14 cellular contexts compared by ENCODE assay signal in genomic region chr20:63970714-63971431, GRCh38. TPM values are rescaled to one million over a fixed set of nuclear protein-coding genes. Genes with fewer than 3 reads are reported as not detected.
DNase-seq lines count a peak whose midpoint lies in the region; ATAC-seq, FAIRE-seq and TF ChIP-seq lines count a peak whose summit lies in the region.
"Had no signal": no experiment of that assay in that cellular context is flagged by ENCODE, and none has a peak within 500 bp of the region (broad histone marks: within the 10 kb centered on the region; RNA-seq: fewer than 3 reads in every experiment).

No MANE protein-coding gene starts in this region.

- peaks cover 30% of the 10 kb centered on the region for H3K4me1 Mint-ChIP-seq in activated CD4-positive, alpha-beta T cell treated with anti-CD3 and anti-CD28 coated beads, Interleukin-2, amount 10 ng/mL, durations not matched to agents 7 days and 5 days

- H3K79me1 ChIP-seq in H1 (ENCODE audit: low read depth, low read length): peaks cover 4% of the 10 kb centered on the region

- H2BK120ac ChIP-seq in H1 (replicated peaks; ENCODE audit: low read depth, low read length): no peak overlapping the region

- H3K4me3 ChIP-seq in H1 (ENCODE audit: extremely low read depth in 1 of 4, insufficient read depth in 2 of 4, low read depth in 3 of 4, low read length in 4 of 4): no peak overlapping the region; a peak in 1 of 8 replicates
- H3K4me3 ChIP-seq: lung had no signal

- no peak for TF ChIP-seq RAD21 in H1 (IDR thresholded peaks at IDR 0.05 in 1 of 2, conservative IDR thresholded peaks at IDR 0.05 in 1 of 2; ENCODE audit: low read depth in 2 of 2, low read length in 2 of 2)

- no peak overlapping the region for H3K14ac ChIP-seq in H1 (ENCODE audit: insufficient read length)

- TF ChIP-seq POLR2A in H1 (IDR thresholded peaks at IDR 0.05; ENCODE audit: control extremely low read depth in 1 of 2, low read depth in 2 of 2, low read length in 2 of 2): no peak

- WGBS in H1 (ENCODE audit: extremely low coverage in 1 of 2, insufficient coverage in 1 of 2, insufficient read length in 1 of 2, insufficient replicate concordance in 2 of 2, low coverage in 1 of 2, low lambda C conversion rate in 2 of 2, missing lambda C conversion rate in 1 of 2), 2 experiments: 89% methylated on average over 5 of the region's 5 CpGs; no CpG with 5 or more reads in 1 of the 2 experiments

- no peak for ATAC-seq in GM19324 (IDR thresholded peaks at IDR 0.05; ENCODE audit: low FRiP score, unreplicated experiment)

- no peak overlapping the region for H3K23ac ChIP-seq in H1 (ENCODE audit: insufficient read length)

- H2BK15ac ChIP-seq in H1 (ENCODE audit: low read length): no peak overlapping the region

- no peaks in the 10 kb centered on the region; a peak in 1 of 4 replicates for H3K79me2 ChIP-seq in H1 (ENCODE audit: control insufficient read depth in 1 of 2, insufficient read depth in 2 of 2, low read length in 2 of 2)

- H4K5ac ChIP-seq in H1 (ENCODE audit: insufficient read length, low read depth, low read length): no peak overlapping the region

- CTCF ChIA-PET in activated CD4-positive, alpha-beta T cell treated with anti-CD3 and anti-CD28 coated beads, Interleukin-2, amount 10 ng/mL, durations not matched to agents 7 days and 5 days (lab: Charles Lee): interaction anchor here (0.7 to 1.1 kb wide), 2 partner anchors 9 to 450 kb away, joined by 3 read pairs; no protein-coding TSS in a partner anchor
- CTCF ChIA-PET in RWPE1 (lab: Yijun Ruan, JAX): interaction anchor here (1.1 kb wide), 1 partner anchor 14 kb away, joined by 4 read pairs; no protein-coding TSS in a partner anchor
- CTCF ChIA-PET in H1 (lab: Charles Lee; ENCODE audit: partially characterized antibody): interaction anchor here (0.7 kb wide), 1 partner anchor 123 kb away, joined by 3 read pairs; no protein-coding TSS in a partner anchor

- FAIRE-seq in H1 (lab: Jason Lieb, UNC): no peak
- FAIRE-seq: endometrium had no signal

- H3K27ac ChIP-seq in RWPE1: peak overlapping the region; percentile 66; the same call in 1 of the 2 replicates
- no peak overlapping the region for H3K27ac ChIP-seq in H1 (ENCODE audit: low read depth, low read length)

- H3K27ac Mint-ChIP-seq in activated CD4-positive, alpha-beta T cell treated with anti-CD3 and anti-CD28 coated beads, Interleukin-2, amount 10 ng/mL, durations not matched to agents 7 days and 5 days: peak overlapping the region; percentile 41

- no peaks in the 10 kb centered on the region for H3K9me3 Mint-ChIP-seq in activated CD4-positive, alpha-beta T cell treated with anti-CD3 and anti-CD28 coated beads, Interleukin-2, amount 10 ng/mL, durations not matched to agents 7 days and 5 days

- H3K9ac ChIP-seq in H1 (replicated peaks in 1 of 4; ENCODE audit: extremely low read depth in 1 of 4, low read depth in 3 of 4, low read length in 3 of 4): no peak overlapping the region

- no peak for DNase-seq in activated CD4-positive, alpha-beta T cell treated with anti-CD3 and anti-CD28 coated beads, Interleukin-2, amount 10 ng/mL, durations not matched to agents 7 days and 5 days
- DNase-seq in activated CD4-positive, alpha-beta T cell treated with anti-CD3 and anti-CD28 coated beads for 48 hours: no peak
- DNase-seq in RWPE1 (ENCODE audit: low spot score) (no peak), H1 (ENCODE audit: low read depth in 1 of 2, low spot score in 2 of 2) (no peak), posterior vena cava (ENCODE audit: low spot score) (peak; percentile 22), NCI-H1048 (lab: John Stamatoyannopoulos, UW) (no peak), COLO668 (lab: John Stamatoyannopoulos, UW; ENCODE audit: unreplicated experiment) (no peak)
- DNase-seq: NCI-H524, upper lobe of left lung had no signal

- H3K9me3 ChIP-seq in H1 (ENCODE audit: insufficient read depth in 2 of 2, low read depth in 1 of 2, low read length in 1 of 2): peaks cover 27 to 29% of the 10 kb centered on the region in 2 experiments
- H3K9me3 ChIP-seq: right atrium auricular region had no signal

- POLR2A ChIA-PET in activated CD4-positive, alpha-beta T cell treated with anti-CD3 and anti-CD28 coated beads, Interleukin-2, amount 10 ng/mL, durations not matched to agents 7 days and 5 days (lab: Charles Lee): no interaction called here
- POLR2A ChIA-PET in RWPE1 (lab: Yijun Ruan, JAX; ENCODE audit: low non-redundant PET) (interaction anchor here (0.7 kb wide), 1 partner anchor 83 kb away, joined by 8 read pairs; no protein-coding TSS in a partner anchor), H1 (lab: Charles Lee; ENCODE audit: partially characterized antibody) (interaction anchor here (0.7 to 0.9 kb wide), 2 partner anchors 12 to 278 kb away, joined by 3 read pairs; no protein-coding TSS in a partner anchor)

- peaks cover 7% of the 10 kb centered on the region for H3K36me3 Mint-ChIP-seq in activated CD4-positive, alpha-beta T cell treated with anti-CD3 and anti-CD28 coated beads, Interleukin-2, amount 10 ng/mL, durations not matched to agents 7 days and 5 days (ENCODE audit: low read depth)

- peaks cover 2 to 8% of the 10 kb centered on the region in 2 experiments for H4K20me1 ChIP-seq in H1 (replicated peaks in 1 of 2; ENCODE audit: control insufficient read depth in 1 of 2, insufficient read depth in 2 of 2, low read length in 2 of 2)

- peak overlapping the region; percentile 70 to 90; a peak in 3 of 4 replicates for H3K4me2 ChIP-seq in H1 (ENCODE audit: insufficient read depth in 1 of 2, low read depth in 2 of 2, low read length in 2 of 2)

- H3K27me3 ChIP-seq in H1 (replicated peaks in 1 of 4; ENCODE audit: control insufficient read depth in 3 of 4, extremely low read depth in 1 of 4, insufficient read depth in 3 of 4, low read length in 3 of 4): peaks cover 0 to 6% (median 2%) of the 10 kb centered on the region in 4 experiments; a peak in 2 of 7 replicates
- H3K27me3 ChIP-seq: right atrium auricular region, upper lobe of left lung had no signal

- H3K56ac ChIP-seq in H1 (replicated peaks; ENCODE audit: insufficient read length, low read depth, low read length): no peak overlapping the region

- no peak overlapping the region for H2AFZ ChIP-seq in H1 (ENCODE audit: low read length)

- H3K18ac ChIP-seq in H1 (ENCODE audit: extremely low read depth, low read length): no peak overlapping the region

- H3K36me3 ChIP-seq in H1 (ENCODE audit: control insufficient read depth in 2 of 4, insufficient read depth in 4 of 4, low read length in 3 of 4): peaks cover 7 to 25% (median 18%) of the 10 kb centered on the region in 4 experiments

- peaks cover 12% of the 10 kb centered on the region; the same call in 1 of the 2 replicates for H3K23me2 ChIP-seq in H1 (ENCODE audit: low read depth, low read length)

- intact Hi-C loops in posterior vena cava (cut with DNase I): loop anchor here (5.0 to 10.0 kb wide), 4 partner anchors 64 to 434 kb away; partner anchors contain the start of gene PTK6 (in 1 of the 2)

- H2BK20ac ChIP-seq in H1 (ENCODE audit: low read length): no peak overlapping the region

- H2AK5ac ChIP-seq in H1 (ENCODE audit: low read depth, low read length): peak overlapping the region; percentile 90

- no peak for TF ChIP-seq CTCF in RWPE1 (conservative IDR thresholded peaks at IDR 0.05; ENCODE audit: low read depth)
- no peak for TF ChIP-seq CTCF in H1 (IDR thresholded peaks at IDR 0.05; ENCODE audit: control extremely low read depth in 1 of 3, insufficient read depth in 1 of 3, low read depth in 1 of 3, low read length in 3 of 3)

- peak overlapping the region; percentile 84 for H2BK12ac ChIP-seq in H1 (ENCODE audit: low read depth, low read length)

- no peak overlapping the region for H3K4ac ChIP-seq in H1 (replicated peaks; ENCODE audit: insufficient read length, low read depth, low read length)

- no peak overlapping the region for H4K8ac ChIP-seq in H1 (ENCODE audit: extremely low read depth, insufficient read depth, low read length)

- H3K27me3 Mint-ChIP-seq in activated CD4-positive, alpha-beta T cell treated with anti-CD3 and anti-CD28 coated beads, Interleukin-2, amount 10 ng/mL, durations not matched to agents 7 days and 5 days: peaks cover 2% of the 10 kb centered on the region

- no peak overlapping the region for H2BK5ac ChIP-seq in H1 (ENCODE audit: low read depth, low read length)

- peaks cover 0 to 13% (median 7%) of the 10 kb centered on the region in 4 experiments; a peak in 6 of 7 replicates for H3K4me1 ChIP-seq in H1 (replicated peaks in 1 of 4; ENCODE audit: control insufficient read depth in 3 of 4, insufficient read depth in 4 of 4, low read length in 3 of 4)

- TF ChIP-seq EP300 in H1 (IDR thresholded peaks at IDR 0.05; ENCODE audit: borderline replicate concordance in 1 of 2, low read depth in 2 of 2, low read length in 2 of 2): no peak

- H3K4me3 Mint-ChIP-seq in activated CD4-positive, alpha-beta T cell treated with anti-CD3 and anti-CD28 coated beads, Interleukin-2, amount 10 ng/mL, durations not matched to agents 7 days and 5 days: peak overlapping the region; percentile 61

- H4K91ac ChIP-seq in H1 (replicated peaks; ENCODE audit: insufficient read length, low read length): no peak overlapping the region

RNA-seq across cellular contexts. Expression of gene ZNF512B, which starts 1.1 kb away (rescaled TPM):
- total RNA-seq in activated CD4-positive, alpha-beta T cell treated with anti-CD3 and anti-CD28 coated beads, Interleukin-2, amount 10 ng/mL, durations not matched to agents 7 days and 5 days: 10 to 100 TPM; 19.3 to 21.4 TPM
- 26.6 and 27.0 TPM in 2 replicates for total RNA-seq in H1 (2021; fragmentation: NEBNext Ultra II Directional; extraction: Animal tissue kit (Norgen Biotek cat#: 25700))
- 7.3 and 10.6 TPM in 2 replicates for polyA plus RNA-seq in H1 (2011; rRNA removed)
- polyA plus RNA-seq in H1 (2011; cell fraction: cytosol; rRNA removed): 9.7 TPM
- polyA plus RNA-seq in H1 (2011; cell fraction: nucleus; rRNA removed): 51.0 TPM
- 16.0 to 22.5 TPM (median 19.3 TPM) in 4 replicates for polyA plus RNA-seq in H1 (2012, experiment 1 of 2)
- 12.0 TPM for polyA plus RNA-seq in H1 (2012, experiment 2 of 2)
- polyA plus RNA-seq in H1 (2013, experiment 1 of 2): 9.5 TPM
- polyA plus RNA-seq in H1 (2013, experiment 2 of 2): 9.1 TPM
- 4.1 and 5.5 TPM in 2 replicates for polyA minus RNA-seq in H1 (2011; rRNA and poly(A)+ RNA removed)
- polyA minus RNA-seq in H1 (2011; cell fraction: cytosol; rRNA and poly(A)+ RNA removed): 8.4 TPM
- 9.1 TPM for polyA minus RNA-seq in H1 (2011; cell fraction: nucleus; rRNA and poly(A)+ RNA removed)
- 10 to 100 TPM in 1 of 2 donors, 1 to 10 TPM in 1; 9.4 to 11.2 TPM for total RNA-seq in posterior vena cava

RNA-seq across cellular contexts. Expression of gene SAMD10, which starts 8.6 kb away (rescaled TPM):
- total RNA-seq in activated CD4-positive, alpha-beta T cell treated with anti-CD3 and anti-CD28 coated beads, Interleukin-2, amount 10 ng/mL, durations not matched to agents 7 days and 5 days: 10 to 100 TPM; 16.3 to 17.2 TPM
- total RNA-seq in H1 (2021; fragmentation: NEBNext Ultra II Directional; extraction: Animal tissue kit (Norgen Biotek cat#: 25700)): 3.0 and 3.8 TPM in 2 replicates
- 5.2 and 6.4 TPM in 2 replicates for polyA plus RNA-seq in H1 (2011; rRNA removed)
- 5.1 TPM for polyA plus RNA-seq in H1 (2011; cell fraction: cytosol; rRNA removed)
- polyA plus RNA-seq in H1 (2011; cell fraction: nucleus; rRNA removed): 32.2 TPM
- 4.0 to 6.6 TPM (median 6.2 TPM) in 4 replicates for polyA plus RNA-seq in H1 (2012, experiment 1 of 2)
- 4.8 TPM for polyA plus RNA-seq in H1 (2012, experiment 2 of 2)
- 4.6 TPM for polyA plus RNA-seq in H1 (2013, experiment 1 of 2)
- polyA plus RNA-seq in H1 (2013, experiment 2 of 2): 3.6 TPM
- polyA minus RNA-seq in H1 (2011; rRNA and poly(A)+ RNA removed): 0.73 and 1.1 TPM in 2 replicates
- 1.6 TPM for polyA minus RNA-seq in H1 (2011; cell fraction: cytosol; rRNA and poly(A)+ RNA removed)
- polyA minus RNA-seq in H1 (2011; cell fraction: nucleus; rRNA and poly(A)+ RNA removed): 1.4 TPM
- 1 to 10 TPM; 1.1 to 1.5 TPM for total RNA-seq in posterior vena cava
- total RNA-seq: G401 had no signal

RNA-seq across cellular contexts. Expression of gene PRPF6, which starts 10.1 kb away (rescaled TPM):
- 10 to 100 TPM; 67.1 to 70.8 TPM for total RNA-seq in activated CD4-positive, alpha-beta T cell treated with anti-CD3 and anti-CD28 coated beads, Interleukin-2, amount 10 ng/mL, durations not matched to agents 7 days and 5 days
- 76.9 and 80.7 TPM in 2 replicates for total RNA-seq in H1 (2021; fragmentation: NEBNext Ultra II Directional; extraction: Animal tissue kit (Norgen Biotek cat#: 25700))
- polyA plus RNA-seq in H1 (2011; rRNA removed): 27.9 and 42.8 TPM in 2 replicates
- polyA plus RNA-seq in H1 (2011; cell fraction: cytosol; rRNA removed): 58.0 TPM
- 66.9 TPM for polyA plus RNA-seq in H1 (2011; cell fraction: nucleus; rRNA removed)
- 70.7 to 88.3 TPM (median 83.6 TPM) in 4 replicates for polyA plus RNA-seq in H1 (2012, experiment 1 of 2)
- polyA plus RNA-seq in H1 (2012, experiment 2 of 2): 54.3 TPM
- 41.9 TPM for polyA plus RNA-seq in H1 (2013, experiment 1 of 2)
- 38.8 TPM for polyA plus RNA-seq in H1 (2013, experiment 2 of 2)
- polyA minus RNA-seq in H1 (2011; rRNA and poly(A)+ RNA removed): 44.2 and 52.8 TPM in 2 replicates
- polyA minus RNA-seq in H1 (2011; cell fraction: cytosol; rRNA and poly(A)+ RNA removed): 36.3 TPM
- polyA minus RNA-seq in H1 (2011; cell fraction: nucleus; rRNA and poly(A)+ RNA removed): 23.1 TPM
- total RNA-seq in posterior vena cava: 10 to 100 TPM; 44.3 to 44.8 TPM

RNA-seq across cellular contexts. Expression of gene UCKL1, which starts 14.7 kb away (rescaled TPM):
- 10 to 100 TPM; 37.8 to 41.0 TPM for total RNA-seq in activated CD4-positive, alpha-beta T cell treated with anti-CD3 and anti-CD28 coated beads, Interleukin-2, amount 10 ng/mL, durations not matched to agents 7 days and 5 days
- total RNA-seq in H1 (2021; fragmentation: NEBNext Ultra II Directional; extraction: Animal tissue kit (Norgen Biotek cat#: 25700)): 36.5 and 37.4 TPM in 2 replicates
- 91.2 and 106 TPM in 2 replicates for polyA plus RNA-seq in H1 (2011; rRNA removed)
- polyA plus RNA-seq in H1 (2011; cell fraction: cytosol; rRNA removed): 73.4 TPM
- 243 TPM for polyA plus RNA-seq in H1 (2011; cell fraction: nucleus; rRNA removed)
- 35.1 to 52.8 TPM (median 52.1 TPM) in 4 replicates for polyA plus RNA-seq in H1 (2012, experiment 1 of 2)
- polyA plus RNA-seq in H1 (2012, experiment 2 of 2): 34.5 TPM
- 26.4 TPM for polyA plus RNA-seq in H1 (2013, experiment 1 of 2)
- 24.2 TPM for polyA plus RNA-seq in H1 (2013, experiment 2 of 2)
- polyA minus RNA-seq in H1 (2011; rRNA and poly(A)+ RNA removed): 26.5 and 36.3 TPM in 2 replicates
- polyA minus RNA-seq in H1 (2011; cell fraction: cytosol; rRNA and poly(A)+ RNA removed): 28.2 TPM
- polyA minus RNA-seq in H1 (2011; cell fraction: nucleus; rRNA and poly(A)+ RNA removed): 52.8 TPM
- 10 to 100 TPM; 20.8 to 22.0 TPM for total RNA-seq in posterior vena cava
